Comparison of ENCODE assay signal across 1 cellular context in genomic region chr6:39347906-39348585, GRCh38.
TF ChIP-seq lines count a peak whose summit lies in the region.

No MANE protein-coding gene starts in this region.

TF ChIP-seq in H1, 55 proteins besides CTCF, POLR2A, EP300 and RAD21:
- TF ChIP-seq CHD7 (IDR thresholded peaks at IDR 0.05; ENCODE audit: insufficient replicate concordance, low read length): no peak
- TF ChIP-seq CREB1 (IDR thresholded peaks at IDR 0.05): no peak
- TF ChIP-seq TBP (IDR thresholded peaks at IDR 0.05; ENCODE audit: low read depth, low read length): no peak
- TF ChIP-seq ATF2 (IDR thresholded peaks at IDR 0.05; ENCODE audit: low read length): no peak
- no peak for TF ChIP-seq YY1 (IDR thresholded peaks at IDR 0.05; ENCODE audit: low read depth, low read length)
- TF ChIP-seq SAP30 (IDR thresholded peaks at IDR 0.05; ENCODE audit: insufficient read depth, insufficient replicate concordance, low read length): no peak
- TF ChIP-seq RFX5 (IDR thresholded peaks at IDR 0.05; ENCODE audit: borderline replicate concordance, low read depth, low read length): no peak
- TF ChIP-seq PHF8 (conservative IDR thresholded peaks at IDR 0.05; ENCODE audit: low read depth, low read length): no peak
- TF ChIP-seq BRCA1 (IDR thresholded peaks at IDR 0.05; ENCODE audit: low read depth, low read length): no peak
- no peak for TF ChIP-seq ATF3 (IDR thresholded peaks at IDR 0.05; ENCODE audit: insufficient read depth, low read depth, low read length)
- no peak for TF ChIP-seq HDAC2 (IDR thresholded peaks at IDR 0.05; ENCODE audit: borderline replicate concordance in 1 of 2, low read depth in 2 of 2, low read length in 2 of 2)
- TF ChIP-seq RXRA (IDR thresholded peaks at IDR 0.05; ENCODE audit: insufficient read depth, low read depth, low read length): no peak
- no peak for TF ChIP-seq SP4 (IDR thresholded peaks at IDR 0.05; ENCODE audit: low read length)
- TF ChIP-seq POLR2AphosphoS5 (IDR thresholded peaks at IDR 0.05; ENCODE audit: low read depth, low read length): no peak
- TF ChIP-seq MAX (IDR thresholded peaks at IDR 0.05): no peak
- TF ChIP-seq SIRT6 (IDR thresholded peaks at IDR 0.05; ENCODE audit: low read length): no peak
- no peak for TF ChIP-seq SP1 (IDR thresholded peaks at IDR 0.05; ENCODE audit: low read depth, low read length)
